ENCODE assay signal across 21 cellular contexts in genomic region chr17:62576382-62576781, GRCh38. TPM values are rescaled to one million over a fixed set of nuclear protein-coding genes. Genes with fewer than 3 reads are reported as not detected.
DNase-seq lines count a peak whose midpoint lies in the region; ATAC-seq and TF ChIP-seq lines count a peak whose summit lies in the region.
"Had no signal": no experiment of that assay in that cellular context is flagged by ENCODE, and none has a peak within 500 bp of the region (broad histone marks: within the 10 kb centered on the region; RNA-seq: fewer than 3 reads in every experiment).

No MANE protein-coding gene starts in this region.

- peaks cover 35% of the 10 kb centered on the region for H3K36me3 Mint-ChIP-seq in activated CD4-positive, alpha-beta T cell treated with anti-CD3 and anti-CD28 coated beads for 36 hours (ENCODE audit: low read depth)
- H3K36me3 Mint-ChIP-seq in activated CD4-positive, alpha-beta T cell treated with anti-CD3 and anti-CD28 coated beads, Interleukin-2, amount 10 ng/mL, durations not matched to agents 7 days and 5 days (ENCODE audit: low read depth) = peaks cover 44% of the 10 kb centered on the region
- H3K36me3 Mint-ChIP-seq in MCF 10A (ENCODE audit: insufficient read depth, unreplicated experiment) (peaks cover 90% of the 10 kb centered on the region), HFFc6 (ENCODE audit: low read depth) (peaks cover 68% of the 10 kb centered on the region)
- H3K36me3 Mint-ChIP-seq in central memory CD8-positive, alpha-beta T cell (ENCODE audit: insufficient read depth) = peaks cover 47% of the 10 kb centered on the region

- H3K4me3 ChIP-seq in mammary epithelial cell (replicated peaks in 1 of 3; ENCODE audit: insufficient read depth in 1 of 3, low read depth in 2 of 3, low read length in 3 of 3) = no peak overlapping the region
- H3K4me3 ChIP-seq: BLaER1 treated with 17β-estradiol and CSF1 and Interleukin-3, amounts not matched to agents 10 nM and 100 nM; GM23338; HAP-1 had no signal

- H3K4me1 Mint-ChIP-seq in activated CD4-positive, alpha-beta T cell treated with anti-CD3 and anti-CD28 coated beads for 36 hours = peaks cover 18% of the 10 kb centered on the region
- peaks cover 6% of the 10 kb centered on the region for H3K4me1 Mint-ChIP-seq in activated CD4-positive, alpha-beta T cell treated with anti-CD3 and anti-CD28 coated beads, Interleukin-2, amount 10 ng/mL, durations not matched to agents 7 days and 5 days
- no peaks in the 10 kb centered on the region for H3K4me1 Mint-ChIP-seq in MCF 10A (ENCODE audit: insufficient read depth, unreplicated experiment)
- H3K4me1 Mint-ChIP-seq in HFFc6 (ENCODE audit: low read depth) = peaks cover 42% of the 10 kb centered on the region
- no peaks in the 10 kb centered on the region for H3K4me1 Mint-ChIP-seq in central memory CD8-positive, alpha-beta T cell
- H3K4me1 Mint-ChIP-seq: CD14-positive monocyte had no signal

- no peaks in the 10 kb centered on the region for H3K27me3 ChIP-seq in mammary epithelial cell (ENCODE audit: insufficient read depth, low read length)
- H3K27me3 ChIP-seq: BE2C; BLaER1 treated with 17β-estradiol and CSF1 and Interleukin-3, amounts not matched to agents 10 nM and 100 nM had no signal

- H3K4me3 Mint-ChIP-seq in activated CD4-positive, alpha-beta T cell treated with anti-CD3 and anti-CD28 coated beads for 36 hours = no peak overlapping the region
- no peak overlapping the region for H3K4me3 Mint-ChIP-seq in activated CD4-positive, alpha-beta T cell treated with anti-CD3 and anti-CD28 coated beads, Interleukin-2, amount 10 ng/mL, durations not matched to agents 7 days and 5 days
- H3K4me3 Mint-ChIP-seq in MCF 10A (ENCODE audit: unreplicated experiment) (no peak overlapping the region), HFFc6 (no peak overlapping the region)
- H3K4me3 Mint-ChIP-seq in central memory CD8-positive, alpha-beta T cell = no peak overlapping the region
- H3K4me3 Mint-ChIP-seq: CD14-positive monocyte; CD4-positive, alpha-beta T cell; GM23338 had no signal

- no peak overlapping the region for H3K27ac Mint-ChIP-seq in activated CD4-positive, alpha-beta T cell treated with anti-CD3 and anti-CD28 coated beads for 36 hours
- no peak overlapping the region for H3K27ac Mint-ChIP-seq in activated CD4-positive, alpha-beta T cell treated with anti-CD3 and anti-CD28 coated beads, Interleukin-2, amount 10 ng/mL, durations not matched to agents 7 days and 5 days
- H3K27ac Mint-ChIP-seq in MCF 10A (ENCODE audit: low read depth, unreplicated experiment) (peak overlapping the region; percentile 19), HFFc6 (peak overlapping the region; percentile 16; the same call in 1 of the 2 replicates)
- H3K27ac Mint-ChIP-seq in central memory CD8-positive, alpha-beta T cell (ENCODE audit: low read depth) = peak overlapping the region; percentile 5
- H3K27ac Mint-ChIP-seq: CD4-positive, alpha-beta T cell; GM23338 had no signal

- no peak overlapping the region for H3K4me2 ChIP-seq in mammary epithelial cell (ENCODE audit: insufficient read depth, low read depth, low read length)
- H3K4me2 ChIP-seq: BLaER1 treated with 17β-estradiol and CSF1 and Interleukin-3, amounts not matched to agents 10 nM and 100 nM; GM23338 had no signal

- H3K4me1 ChIP-seq in mammary epithelial cell (ENCODE audit: insufficient read depth, low read length) = no peaks in the 10 kb centered on the region
- H3K4me1 ChIP-seq: BLaER1 treated with 17β-estradiol and CSF1 and Interleukin-3, amounts not matched to agents 10 nM and 100 nM; HAP-1 had no signal

- TF ChIP-seq CTCF in MCF 10A (IDR thresholded peaks at IDR 0.05; ENCODE audit: unreplicated experiment) = no peak
- TF ChIP-seq CTCF in mammary epithelial cell (conservative IDR thresholded peaks at IDR 0.05 in 1 of 2, IDR thresholded peaks at IDR 0.05 in 1 of 2; ENCODE audit: extremely low read depth in 1 of 2, insufficient read depth in 1 of 2, low read depth in 1 of 2, low read length in 2 of 2) = no peak
- TF ChIP-seq CTCF in HFFc6 (IDR thresholded peaks at IDR 0.05) = no peak

- no peak for DNase-seq in activated CD4-positive, alpha-beta T cell treated with anti-CD3 and anti-CD28 coated beads for 36 hours
- DNase-seq in activated CD4-positive, alpha-beta T cell treated with anti-CD3 and anti-CD28 coated beads, Interleukin-2, amount 10 ng/mL, durations not matched to agents 7 days and 5 days = no peak
- DNase-seq in MCF 10A (ENCODE audit: unreplicated experiment) (no peak), mammary epithelial cell (no peak), HFFc6 (no peak), AG08396 (ENCODE audit: low spot score) (no peak)
- DNase-seq in central memory CD8-positive, alpha-beta T cell (ENCODE audit: low spot score in 2 of 2) = no peak
- DNase-seq: AML-193; BE2C; Calu3; CD4-positive, alpha-beta T cell; COR-L47; DMS53; DMS79 treated with DMSO at 0.1 percent for 48 hours; GF-D8 had no signal

- in situ Hi-C loops in mammary epithelial cell (cut with MboI; ENCODE audit: low sequenced_read_pairs in 2 of 2) = no loop called here

- no peak overlapping the region for H2AFZ ChIP-seq in mammary epithelial cell (ENCODE audit: low read depth, low read length)
- H2AFZ ChIP-seq: GM23338 had no signal

- H3K27me3 Mint-ChIP-seq in activated CD4-positive, alpha-beta T cell treated with anti-CD3 and anti-CD28 coated beads for 36 hours = no peaks in the 10 kb centered on the region
- no peaks in the 10 kb centered on the region for H3K27me3 Mint-ChIP-seq in activated CD4-positive, alpha-beta T cell treated with anti-CD3 and anti-CD28 coated beads, Interleukin-2, amount 10 ng/mL, durations not matched to agents 7 days and 5 days
- H3K27me3 Mint-ChIP-seq in MCF 10A (ENCODE audit: insufficient read depth, unreplicated experiment) = no peaks in the 10 kb centered on the region
- no peaks in the 10 kb centered on the region; the same call in 1 of the 2 replicates for H3K27me3 Mint-ChIP-seq in HFFc6 (ENCODE audit: insufficient read depth)
- H3K27me3 Mint-ChIP-seq in central memory CD8-positive, alpha-beta T cell = no peaks in the 10 kb centered on the region
- H3K27me3 Mint-ChIP-seq: CD4-positive, alpha-beta T cell had no signal

- POLR2A ChIA-PET in activated CD4-positive, alpha-beta T cell treated with anti-CD3 and anti-CD28 coated beads for 36 hours (lab: Charles Lee) = no interaction called here
- POLR2A ChIA-PET in activated CD4-positive, alpha-beta T cell treated with anti-CD3 and anti-CD28 coated beads, Interleukin-2, amount 10 ng/mL, durations not matched to agents 7 days and 5 days (lab: Charles Lee) = no interaction called here
- POLR2A ChIA-PET in MCF 10A (lab: Yijun Ruan, JAX) = interaction anchor here (0.7 kb wide), 1 partner anchor 8 kb away, joined by 3 read pairs; no protein-coding TSS in a partner anchor

- H4K20me1 ChIP-seq in mammary epithelial cell (ENCODE audit: insufficient read depth, low read length) = no peaks in the 10 kb centered on the region

- no peak overlapping the region for H3K9ac ChIP-seq in mammary epithelial cell (ENCODE audit: insufficient read depth, low read length)
- H3K9ac ChIP-seq: BLaER1 treated with 17β-estradiol and CSF1 and Interleukin-3, amounts not matched to agents 10 nM and 100 nM had no signal

- no peak overlapping the region for H3K27ac ChIP-seq in mammary epithelial cell (ENCODE audit: insufficient read depth, low read depth, low read length)
- H3K27ac ChIP-seq: 22Rv1; BLaER1 treated with 17β-estradiol and CSF1 and Interleukin-3, amounts not matched to agents 10 nM and 100 nM had no signal

- H3K36me3 ChIP-seq in mammary epithelial cell (ENCODE audit: insufficient read depth, low read length) = peaks cover 33% of the 10 kb centered on the region

- CTCF ChIA-PET in activated CD4-positive, alpha-beta T cell treated with anti-CD3 and anti-CD28 coated beads for 36 hours (lab: Charles Lee) = interaction anchor here (1.2 to 1.3 kb wide), 2 partner anchors 9 to 25 kb away, joined by 4 to 5 read pairs; no protein-coding TSS in a partner anchor
- CTCF ChIA-PET in activated CD4-positive, alpha-beta T cell treated with anti-CD3 and anti-CD28 coated beads, Interleukin-2, amount 10 ng/mL, durations not matched to agents 7 days and 5 days (lab: Charles Lee) = interaction anchor here (0.6 to 1.2 kb wide), 4 partner anchors 32 to 841 kb away, joined by 3 to 4 read pairs (median 3); no protein-coding TSS in a partner anchor
- CTCF ChIA-PET in MCF 10A (lab: Yijun Ruan, JAX) (no interaction called here), mammary epithelial cell (lab: Charles Lee; ENCODE audit: low non-redundant PET) (no interaction called here)

- H3K9me3 Mint-ChIP-seq in activated CD4-positive, alpha-beta T cell treated with anti-CD3 and anti-CD28 coated beads for 36 hours (ENCODE audit: low read depth) = no peaks in the 10 kb centered on the region
- H3K9me3 Mint-ChIP-seq in activated CD4-positive, alpha-beta T cell treated with anti-CD3 and anti-CD28 coated beads, Interleukin-2, amount 10 ng/mL, durations not matched to agents 7 days and 5 days = no peaks in the 10 kb centered on the region
- H3K9me3 Mint-ChIP-seq in MCF 10A (ENCODE audit: unreplicated experiment) = no peaks in the 10 kb centered on the region
- H3K9me3 Mint-ChIP-seq in HFFc6 = no peaks in the 10 kb centered on the region
- H3K9me3 Mint-ChIP-seq in central memory CD8-positive, alpha-beta T cell = no peaks in the 10 kb centered on the region
- H3K9me3 Mint-ChIP-seq: CD14-positive monocyte; CD4-positive, alpha-beta T cell; GM23338 had no signal

- intact Hi-C loops in activated CD4-positive, alpha-beta T cell treated with anti-CD3 and anti-CD28 coated beads for 36 hours (cut with DNase I, micrococcal nuclease) = no loop called here
- intact Hi-C loops in MCF 10A (cut with micrococcal nuclease) = no loop called here
- intact Hi-C loops in mammary epithelial cell (cut with micrococcal nuclease) = no loop called here

- dilution Hi-C loops in mammary epithelial cell (cut with HindIII; ENCODE audit: low sequenced_read_pairs) = no loop called here

- BruUV-seq in MCF 10A (replicated peaks; lab: Mats Ljungman, UMichigan) (no TSS peak), mammary epithelial cell (replicated peaks; lab: Mats Ljungman, UMichigan) (no TSS peak)

- WGBS in mammary epithelial cell (ENCODE audit: low coverage, missing lambda C conversion rate) = 11% methylated on average over 1 of the region's 1 CpG

- H3K9me3 ChIP-seq in mammary epithelial cell (replicated peaks; ENCODE audit: insufficient read depth, low read length) = no peaks in the 10 kb centered on the region
- H3K9me3 ChIP-seq: BE2C; BLaER1 treated with 17β-estradiol and CSF1 and Interleukin-3, amounts not matched to agents 10 nM and 100 nM; HAP-1 had no signal

- no peaks in the 10 kb centered on the region for H3K79me2 ChIP-seq in mammary epithelial cell (ENCODE audit: insufficient read depth, low read length)

- ATAC-seq in activated CD4-positive, alpha-beta T cell treated with anti-CD3 and anti-CD28 coated beads for 36 hours = peak; percentile 55
- no peak for ATAC-seq in central memory CD8-positive, alpha-beta T cell (replicated peaks; ENCODE audit: extremely low read depth, poor library complexity, severe bottlenecking)
- ATAC-seq in GM21528 (IDR thresholded peaks at IDR 0.05; ENCODE audit: low FRiP score, unreplicated experiment) = no peak
- ATAC-seq: GM23338 had no signal

RNA-seq across cellular contexts. Expression of gene MRC2, which starts 51.1 kb away (rescaled TPM):
- 10 to 100 TPM; 10.5 to 11.3 TPM for total RNA-seq in activated CD4-positive, alpha-beta T cell treated with anti-CD3 and anti-CD28 coated beads for 36 hours
- total RNA-seq in activated CD4-positive, alpha-beta T cell treated with anti-CD3 and anti-CD28 coated beads, Interleukin-2, amount 10 ng/mL, durations not matched to agents 7 days and 5 days = 1 to 10 TPM; 4.0 TPM
- total RNA-seq in MCF 10A (2022) (6.7 and 12.3 TPM in 2 replicates), mammary epithelial cell (100 to 1,000 TPM; 147 to 512 TPM)
- polyA plus RNA-seq in mammary epithelial cell = 64.3 TPM
- 74.0 TPM for polyA minus RNA-seq in mammary epithelial cell
- 100 to 1,000 TPM; 255 to 313 (median 279) TPM for total RNA-seq in HFFc6 (2021; fragmentation: NEBNext Ultra II Directional; extraction: Animal tissue kit (Norgen Biotek cat#: 25700))
- polyA plus RNA-seq: CD14-positive monocyte had no signal

Comparison
In these comparisons a context has a peak if more than half of its experiments do, and no peak if none do; other contexts are left out.
1. RNA of gene MRC2, which starts 51.1 kb away (total RNA-seq): 147 to 512 TPM in mammary epithelial cell and 255 to 313 TPM in HFFc6; 6.7 to 12.3 TPM in MCF 10A, 10.5 to 11.3 TPM in activated CD4-positive, alpha-beta T cell treated with anti-CD3 and anti-CD28 coated beads for 36 hours and 4.0 TPM in activated CD4-positive, alpha-beta T cell treated with anti-CD3 and anti-CD28 coated beads, Interleukin-2, amount 10 ng/mL, durations not matched to agents 7 days and 5 days; every median in the first group is over 10 times any median in the second.
2. H3K27ac Mint-ChIP-seq: peak in MCF 10A (single experiment), HFFc6 (single experiment) and central memory CD8-positive, alpha-beta T cell (single experiment); none in activated CD4-positive, alpha-beta T cell treated with anti-CD3 and anti-CD28 coated beads for 36 hours (single experiment) and activated CD4-positive, alpha-beta T cell treated with anti-CD3 and anti-CD28 coated beads, Interleukin-2, amount 10 ng/mL, durations not matched to agents 7 days and 5 days (single experiment).
3. CTCF ChIA-PET loops: an anchor here in activated CD4-positive, alpha-beta T cell treated with anti-CD3 and anti-CD28 coated beads for 36 hours (1.2 to 1.3 kb wide) and activated CD4-positive, alpha-beta T cell treated with anti-CD3 and anti-CD28 coated beads, Interleukin-2, amount 10 ng/mL, durations not matched to agents 7 days and 5 days (0.6 to 1.2 kb wide); none called in MCF 10A and mammary epithelial cell.